Comparison of ENCODE assay signal across 14 cellular contexts in genomic region chrX:3370656-3371055, GRCh38. TPM values are rescaled to one million over a fixed set of nuclear protein-coding genes. Genes with fewer than 3 reads are reported as not detected.
DNase-seq lines count a peak whose midpoint lies in the region; ATAC-seq and TF ChIP-seq lines count a peak whose summit lies in the region.
"Had no signal": no experiment of that assay in that cellular context is flagged by ENCODE, and none has a peak within 500 bp of the region (broad histone marks: within the 10 kb centered on the region; RNA-seq: fewer than 3 reads in every experiment).

No MANE protein-coding gene starts in this region.

- peaks cover 14% of the 10 kb centered on the region for H3K4me1 ChIP-seq in RWPE2 (ENCODE audit: insufficient read depth, poor library complexity, severe bottlenecking)
- H3K4me1 ChIP-seq in trophoblast cell (ENCODE audit: control insufficient read depth in 1 of 2, insufficient read depth in 2 of 2, low read length in 2 of 2): no peaks in the 10 kb centered on the region
- H3K4me1 ChIP-seq: BE2C had no signal

- DNase-seq in RWPE2 (ENCODE audit: low spot score) (no peak), epithelial cell of prostate (ENCODE audit: low read depth, low spot score) (no peak), trophoblast cell (peak; percentile 67 to 82), activated gamma-delta T cell (lab: John Stamatoyannopoulos, UW) (no peak), foreskin fibroblast (no peak), NCI-H774 (lab: John Stamatoyannopoulos, UW) (no peak), T-helper 17 cell (no peak)
- DNase-seq: BE2C; CD4-positive, alpha-beta memory T cell; DMS79; GM23248 had no signal

- H4K91ac ChIP-seq in trophoblast cell (ENCODE audit: low read depth, low read length): no peak overlapping the region

- no peak overlapping the region for H3K18ac ChIP-seq in trophoblast cell (ENCODE audit: low read length)

- H3K79me2 ChIP-seq in trophoblast cell (ENCODE audit: control insufficient read depth, insufficient read depth, low read length, poor library complexity): no peaks in the 10 kb centered on the region

- H4K12ac ChIP-seq in trophoblast cell (ENCODE audit: low read depth, low read length): no peak overlapping the region

- no peak overlapping the region for H3K9ac ChIP-seq in trophoblast cell (ENCODE audit: low read length)
- H3K9ac ChIP-seq: GM23248 had no signal

- no peaks in the 10 kb centered on the region for H3K9me3 ChIP-seq in RWPE2 (ENCODE audit: severe bottlenecking)
- no peaks in the 10 kb centered on the region for H3K9me3 ChIP-seq in trophoblast cell (ENCODE audit: insufficient read depth, low read depth, low read length)
- no peaks in the 10 kb centered on the region for H3K9me3 ChIP-seq in T-helper 17 cell (ENCODE audit: control insufficient read depth, low read length, poor library complexity, severe bottlenecking)
- H3K9me3 ChIP-seq: BE2C had no signal

- no peak overlapping the region for H3K4ac ChIP-seq in trophoblast cell (ENCODE audit: low read depth, low read length)

- H3K4me3 ChIP-seq in RWPE2 (ENCODE audit: severe bottlenecking) (no peak overlapping the region), trophoblast cell (ENCODE audit: low read depth, low read length) (no peak overlapping the region), foreskin fibroblast (ENCODE audit: low read depth in 1 of 2, low read length in 2 of 2) (no peak overlapping the region)
- H3K4me3 ChIP-seq: GM23248 had no signal

- H2BK5ac ChIP-seq in trophoblast cell (ENCODE audit: low read depth, low read length, poor library complexity): no peak overlapping the region

- no peak overlapping the region for H3K27ac Mint-ChIP-seq in T-helper 17 cell
- H3K27ac Mint-ChIP-seq: CD4-positive, alpha-beta memory T cell had no signal

- H3K27me3 Mint-ChIP-seq in T-helper 17 cell: no peaks in the 10 kb centered on the region

- H3K4me2 ChIP-seq in trophoblast cell (ENCODE audit: low read length): no peak overlapping the region

- H3K36me3 Mint-ChIP-seq in T-helper 17 cell (ENCODE audit: low read depth): no peaks in the 10 kb centered on the region
- H3K36me3 Mint-ChIP-seq: CD4-positive, alpha-beta memory T cell had no signal

- no peak overlapping the region for H3K23ac ChIP-seq in trophoblast cell (ENCODE audit: low read length)

- H3K27me3 ChIP-seq in RWPE2 (ENCODE audit: insufficient read depth, poor library complexity, severe bottlenecking) (no peaks in the 10 kb centered on the region), trophoblast cell (ENCODE audit: insufficient read depth, low read length) (no peaks in the 10 kb centered on the region)
- H3K27me3 ChIP-seq: BE2C had no signal

- H3K27ac ChIP-seq in RWPE2 (ENCODE audit: poor library complexity, severe bottlenecking) (no peak overlapping the region), epithelial cell of prostate (peak overlapping the region; percentile 50), trophoblast cell (ENCODE audit: low read depth, low read length) (no peak overlapping the region)
- H3K27ac ChIP-seq: C4-2B, GM23248 had no signal

- no peak overlapping the region for H4K8ac ChIP-seq in trophoblast cell (ENCODE audit: low read depth, low read length)

- no peaks in the 10 kb centered on the region for H3K4me1 Mint-ChIP-seq in T-helper 17 cell
- H3K4me1 Mint-ChIP-seq: CD4-positive, alpha-beta memory T cell had no signal

- H2AK5ac ChIP-seq in trophoblast cell (ENCODE audit: low read length): no peak overlapping the region

- H3K4me3 Mint-ChIP-seq in T-helper 17 cell: no peak overlapping the region
- H3K4me3 Mint-ChIP-seq: CD4-positive, alpha-beta memory T cell had no signal

- ATAC-seq in RWPE2 (ENCODE audit: low read depth) (peak; percentile 49; the same call in 2 of the 3 replicates), T-helper 17 cell (no peak)
- ATAC-seq: HCT116 had no signal

- no peak overlapping the region for H2BK120ac ChIP-seq in trophoblast cell (ENCODE audit: insufficient read depth, low read length, poor library complexity)

- no peaks in the 10 kb centered on the region for H3K36me3 ChIP-seq in RWPE2 (ENCODE audit: low read depth)
- H3K36me3 ChIP-seq in trophoblast cell (ENCODE audit: control insufficient read depth in 1 of 2, insufficient read depth in 2 of 2, low read length in 2 of 2): no peaks in the 10 kb centered on the region
- H3K36me3 ChIP-seq: BE2C had no signal

- H2AFZ ChIP-seq in trophoblast cell (ENCODE audit: insufficient read depth, low read length, poor library complexity): no peak overlapping the region
- H2AFZ ChIP-seq: GM23248 had no signal

- no peaks in the 10 kb centered on the region for H3K79me1 ChIP-seq in trophoblast cell (ENCODE audit: low read length)

- no peak overlapping the region for H3K14ac ChIP-seq in trophoblast cell (ENCODE audit: low read length)

- no peak overlapping the region for H2BK12ac ChIP-seq in trophoblast cell (ENCODE audit: low read length)

- WGBS in trophoblast cell (ENCODE audit: extremely low coverage, insufficient coverage, insufficient read length): no CpG with 5 or more reads among the region's 3 CpGs

- no peak for TF ChIP-seq CTCF in RWPE2 (IDR thresholded peaks at IDR 0.05; ENCODE audit: poor library complexity, severe bottlenecking)
- no peak for TF ChIP-seq CTCF in foreskin fibroblast (IDR thresholded peaks at IDR 0.05; ENCODE audit: low read depth, low read length)

RNA-seq across cellular contexts. Expression of gene MXRA5, which starts 24.2 kb away (rescaled TPM):
- 21.4 and 23.2 TPM in 2 replicates for polyA plus RNA-seq in trophoblast cell (2013)
- total RNA-seq in T-helper 17 cell: not detected
- total RNA-seq: CD4-positive, alpha-beta memory T cell; G401 had no signal
- polyA plus RNA-seq: CD4-positive, alpha-beta memory T cell had no signal

Comparison
In these comparisons a context has a peak if more than half of its experiments do, and no peak if none do; other contexts are left out.
1. DNase-seq: peak in trophoblast cell (2 of 2); none in RWPE2 (single experiment), epithelial cell of prostate (single experiment), activated gamma-delta T cell (single experiment), foreskin fibroblast (0 of 2), NCI-H774 (single experiment) and T-helper 17 cell (0 of 3).